1 cellular context compared by ENCODE assay signal in the genomic region with DNA sequence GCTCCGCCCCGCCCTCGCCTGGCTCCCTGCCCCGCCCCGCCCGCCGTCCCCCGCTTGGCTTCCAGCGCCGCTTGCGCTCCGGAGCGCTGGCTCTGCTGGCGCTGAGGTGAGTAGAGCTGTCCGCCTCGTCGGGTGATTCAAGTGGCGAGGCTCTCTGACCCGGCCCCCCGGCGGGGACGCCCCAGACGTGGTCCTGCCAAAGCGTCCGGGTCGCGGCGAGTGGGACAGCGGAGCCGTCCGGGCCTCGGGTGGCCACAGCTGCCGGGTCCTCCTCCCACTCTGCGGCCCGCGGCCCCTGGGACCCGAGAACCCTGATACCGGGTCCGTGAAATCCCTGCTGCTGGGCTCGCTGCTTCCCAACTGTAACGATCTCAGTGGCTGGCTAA.
A peak's percentile ranks its signal among the peaks of the same experiment; 100 is the strongest.
TF ChIP-seq lines count a peak whose summit lies in the region.

A gene (plus strand): TSS at position 46 of the 386 bp plus-strand sequence. CDS start 4,477 bp downstream, outside the sequence.

TF ChIP-seq in GM12878, 131 proteins besides CTCF, POLR2A, EP300 and RAD21:
- TF ChIP-seq SREBF1 (IDR thresholded peaks at IDR 0.05; ENCODE audit: low read length) (no peak), ATF7 (IDR thresholded peaks at IDR 0.05; ENCODE audit: low read depth) (no peak), IKZF1 (conservative IDR thresholded peaks at IDR 0.05) (peak; percentile 82), BACH1 (IDR thresholded peaks at IDR 0.05; ENCODE audit: borderline replicate concordance) (peak; percentile 61; the same call in 1 of the 2 replicates), POLR2AphosphoS2 (IDR thresholded peaks at IDR 0.05; ENCODE audit: low read depth, low read length) (peak; percentile 55; the same call in 1 of the 2 replicates), MEF2B (IDR thresholded peaks at IDR 0.05; ENCODE audit: partially characterized antibody, poor library complexity, severe bottlenecking) (peak; percentile 18), LARP7 (IDR thresholded peaks at IDR 0.05) (peak; percentile 89), HCFC1 (IDR thresholded peaks at IDR 0.05; ENCODE audit: low read length) (no peak), DPF2 (IDR thresholded peaks at IDR 0.05) (peak; percentile 75), SMAD1 (IDR thresholded peaks at IDR 0.05; ENCODE audit: low read depth, partially characterized antibody) (no peak), SIN3A (IDR thresholded peaks at IDR 0.05; ENCODE audit: low read depth, low read length) (0 out of 2 replicates have a peak, but pooled peaks have one; percentile 3), ZNF207 (IDR thresholded peaks at IDR 0.05; ENCODE audit: borderline replicate concordance) (0 out of 2 replicates have a peak, but pooled peaks have one; percentile 51), IKZF2 (IDR thresholded peaks at IDR 0.05) (peak in 1 of 2 experiments; percentile 52; a peak in 1 of 4 replicates), TCF12 (IDR thresholded peaks at IDR 0.05; ENCODE audit: low read depth, low read length) (no peak), EGR1 (IDR thresholded peaks at IDR 0.05; ENCODE audit: borderline replicate concordance in 1 of 2, low read depth in 2 of 2, low read length in 2 of 2) (peak in 1 of 2 experiments; percentile 52; a peak in 1 of 3 replicates), ZSCAN29 (IDR thresholded peaks at IDR 0.05) (0 out of 2 replicates have a peak, but pooled peaks have one; percentile 39), RB1 (IDR thresholded peaks at IDR 0.05; ENCODE audit: borderline replicate concordance) (0 out of 2 replicates have a peak, but pooled peaks have one; percentile 3), BHLHE40 (IDR thresholded peaks at IDR 0.05; ENCODE audit: borderline replicate concordance in 1 of 2, low read depth in 2 of 2, low read length in 1 of 2) (peak; percentile 11 to 64; a peak in 1 of 4 replicates), SMARCA5 (IDR thresholded peaks at IDR 0.05) (peak; percentile 47; the same call in 1 of the 2 replicates), NR2F1 (conservative IDR thresholded peaks at IDR 0.05) (peak; percentile 48; the same call in 1 of the 2 replicates)
- TF ChIP-seq, protein P1, sequence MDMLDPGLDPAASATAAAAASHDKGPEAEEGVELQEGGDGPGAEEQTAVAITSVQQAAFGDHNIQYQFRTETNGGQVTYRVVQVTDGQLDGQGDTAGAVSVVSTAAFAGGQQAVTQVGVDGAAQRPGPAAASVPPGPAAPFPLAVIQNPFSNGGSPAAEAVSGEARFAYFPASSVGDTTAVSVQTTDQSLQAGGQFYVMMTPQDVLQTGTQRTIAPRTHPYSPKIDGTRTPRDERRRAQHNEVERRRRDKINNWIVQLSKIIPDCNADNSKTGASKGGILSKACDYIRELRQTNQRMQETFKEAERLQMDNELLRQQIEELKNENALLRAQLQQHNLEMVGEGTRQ (IDR thresholded peaks at IDR 0.05; ENCODE audit: borderline replicate concordance, low read depth, low read length), result no peak
- TF ChIP-seq, protein P2, sequence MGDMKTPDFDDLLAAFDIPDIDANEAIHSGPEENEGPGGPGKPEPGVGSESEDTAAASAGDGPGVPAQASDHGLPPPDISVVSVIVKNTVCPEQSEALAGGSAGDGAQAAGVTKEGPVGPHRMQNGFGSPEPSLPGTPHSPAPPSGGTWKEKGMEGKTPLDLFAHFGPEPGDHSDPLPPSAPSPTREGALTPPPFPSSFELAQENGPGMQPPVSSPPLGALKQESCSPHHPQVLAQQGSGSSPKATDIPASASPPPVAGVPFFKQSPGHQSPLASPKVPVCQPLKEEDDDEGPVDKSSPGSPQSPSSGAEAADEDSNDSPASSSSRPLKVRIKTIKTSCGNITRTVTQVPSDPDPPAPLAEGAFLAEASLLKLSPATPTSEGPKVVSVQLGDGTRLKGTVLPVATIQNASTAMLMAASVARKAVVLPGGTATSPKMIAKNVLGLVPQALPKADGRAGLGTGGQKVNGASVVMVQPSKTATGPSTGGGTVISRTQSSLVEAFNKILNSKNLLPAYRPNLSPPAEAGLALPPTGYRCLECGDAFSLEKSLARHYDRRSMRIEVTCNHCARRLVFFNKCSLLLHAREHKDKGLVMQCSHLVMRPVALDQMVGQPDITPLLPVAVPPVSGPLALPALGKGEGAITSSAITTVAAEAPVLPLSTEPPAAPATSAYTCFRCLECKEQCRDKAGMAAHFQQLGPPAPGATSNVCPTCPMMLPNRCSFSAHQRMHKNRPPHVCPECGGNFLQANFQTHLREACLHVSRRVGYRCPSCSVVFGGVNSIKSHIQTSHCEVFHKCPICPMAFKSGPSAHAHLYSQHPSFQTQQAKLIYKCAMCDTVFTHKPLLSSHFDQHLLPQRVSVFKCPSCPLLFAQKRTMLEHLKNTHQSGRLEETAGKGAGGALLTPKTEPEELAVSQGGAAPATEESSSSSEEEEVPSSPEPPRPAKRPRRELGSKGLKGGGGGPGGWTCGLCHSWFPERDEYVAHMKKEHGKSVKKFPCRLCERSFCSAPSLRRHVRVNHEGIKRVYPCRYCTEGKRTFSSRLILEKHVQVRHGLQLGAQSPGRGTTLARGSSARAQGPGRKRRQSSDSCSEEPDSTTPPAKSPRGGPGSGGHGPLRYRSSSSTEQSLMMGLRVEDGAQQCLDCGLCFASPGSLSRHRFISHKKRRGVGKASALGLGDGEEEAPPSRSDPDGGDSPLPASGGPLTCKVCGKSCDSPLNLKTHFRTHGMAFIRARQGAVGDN (IDR thresholded peaks at IDR 0.05), result peak; percentile 34; the same call in 1 of the 2 replicates
- TF ChIP-seq, protein P3, sequence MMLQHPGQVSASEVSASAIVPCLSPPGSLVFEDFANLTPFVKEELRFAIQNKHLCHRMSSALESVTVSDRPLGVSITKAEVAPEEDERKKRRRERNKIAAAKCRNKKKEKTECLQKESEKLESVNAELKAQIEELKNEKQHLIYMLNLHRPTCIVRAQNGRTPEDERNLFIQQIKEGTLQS (IDR thresholded peaks at IDR 0.05; ENCODE audit: borderline replicate concordance, extremely low read depth, low read depth, low read length), result no peak
- TF ChIP-seq, protein P4, sequence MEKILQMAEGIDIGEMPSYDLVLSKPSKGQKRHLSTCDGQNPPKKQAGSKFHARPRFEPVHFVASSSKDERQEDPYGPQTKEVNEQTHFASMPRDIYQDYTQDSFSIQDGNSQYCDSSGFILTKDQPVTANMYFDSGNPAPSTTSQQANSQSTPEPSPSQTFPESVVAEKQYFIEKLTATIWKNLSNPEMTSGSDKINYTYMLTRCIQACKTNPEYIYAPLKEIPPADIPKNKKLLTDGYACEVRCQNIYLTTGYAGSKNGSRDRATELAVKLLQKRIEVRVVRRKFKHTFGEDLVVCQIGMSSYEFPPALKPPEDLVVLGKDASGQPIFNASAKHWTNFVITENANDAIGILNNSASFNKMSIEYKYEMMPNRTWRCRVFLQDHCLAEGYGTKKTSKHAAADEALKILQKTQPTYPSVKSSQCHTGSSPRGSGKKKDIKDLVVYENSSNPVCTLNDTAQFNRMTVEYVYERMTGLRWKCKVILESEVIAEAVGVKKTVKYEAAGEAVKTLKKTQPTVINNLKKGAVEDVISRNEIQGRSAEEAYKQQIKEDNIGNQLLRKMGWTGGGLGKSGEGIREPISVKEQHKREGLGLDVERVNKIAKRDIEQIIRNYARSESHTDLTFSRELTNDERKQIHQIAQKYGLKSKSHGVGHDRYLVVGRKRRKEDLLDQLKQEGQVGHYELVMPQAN (conservative IDR thresholded peaks at IDR 0.05), result peak; percentile 82
- TF ChIP-seq, protein P5, sequence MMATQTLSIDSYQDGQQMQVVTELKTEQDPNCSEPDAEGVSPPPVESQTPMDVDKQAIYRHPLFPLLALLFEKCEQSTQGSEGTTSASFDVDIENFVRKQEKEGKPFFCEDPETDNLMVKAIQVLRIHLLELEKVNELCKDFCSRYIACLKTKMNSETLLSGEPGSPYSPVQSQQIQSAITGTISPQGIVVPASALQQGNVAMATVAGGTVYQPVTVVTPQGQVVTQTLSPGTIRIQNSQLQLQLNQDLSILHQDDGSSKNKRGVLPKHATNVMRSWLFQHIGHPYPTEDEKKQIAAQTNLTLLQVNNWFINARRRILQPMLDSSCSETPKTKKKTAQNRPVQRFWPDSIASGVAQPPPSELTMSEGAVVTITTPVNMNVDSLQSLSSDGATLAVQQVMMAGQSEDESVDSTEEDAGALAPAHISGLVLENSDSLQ (IDR thresholded peaks at IDR 0.05), result no peak
